In genomic region chr1:41296476-41296875, GRCh38 we compare ENCODE assay signal across 23 cellular contexts.
"Had no signal": no experiment of that assay in that cellular context is flagged by ENCODE, and none has a peak within 500 bp of the region (broad histone marks: within the 10 kb centered on the region; RNA-seq: fewer than 3 reads in every experiment).

No MANE protein-coding gene starts in this region.

- H3K36me3 ChIP-seq: left ventricle myocardium inferior, lower lobe of right lung, prostate gland, sigmoid colon, suprapubic skin, thyroid gland, vagina had no signal

- DNase-seq: cortex of kidney; hypothalamus; immature natural killer cell; islet precursor cell; kidney glomerular epithelial cell; left colon; left ventricle myocardium inferior; lower lobe of right lung; naive thymus-derived CD8-positive, alpha-beta T cell; nephron progenitor cell; nucleus accumbens; right cardiac atrium; sigmoid colon; stimulated activated CD4-positive, alpha-beta T cell treated with anti-CD3 and anti-CD28 coated beads, Interleukin-2, amount 100 ng/mL, for 24 hours; stimulated activated CD4-positive, alpha-beta T cell treated with anti-CD3 and anti-CD28 coated beads, Interleukin-4, amount 100 ng/mL, for 24 hours; thyroid gland; trophoblast cell had no signal

- H3K4me3 ChIP-seq: left ventricle myocardium inferior, lower lobe of right lung, prostate gland, sigmoid colon, suprapubic skin, thyroid gland, vagina had no signal

- H3K27ac Mint-ChIP-seq: naive thymus-derived CD8-positive, alpha-beta T cell; nephron progenitor cell; stimulated activated effector memory CD8-positive, alpha-beta T cell treated with anti-CD3 and anti-CD28 coated beads, Interleukin-12 subunit alpha, Interleukin-12 subunit beta, amount 100 ng/mL, for 72 hours; stimulated activated naive CD8-positive, alpha-beta T cell treated with anti-CD3 and anti-CD28 coated beads, Interleukin-15, Interleukin-2, amounts not matched to agents 100 ng/mL and 50 ng/mL, for 24 hours had no signal

- H3K36me3 Mint-ChIP-seq: naive thymus-derived CD8-positive, alpha-beta T cell; stimulated activated effector memory CD8-positive, alpha-beta T cell treated with anti-CD3 and anti-CD28 coated beads, Interleukin-12 subunit alpha, Interleukin-12 subunit beta, amount 100 ng/mL, for 72 hours had no signal

- ATAC-seq: left colon; lower lobe of right lung; naive thymus-derived CD8-positive, alpha-beta T cell; right cardiac atrium; stimulated activated effector memory CD8-positive, alpha-beta T cell treated with anti-CD3 and anti-CD28 coated beads, Interleukin-12 subunit alpha, Interleukin-12 subunit beta, amount 100 ng/mL, for 72 hours had no signal

- H3K9me3 Mint-ChIP-seq: immature natural killer cell; naive thymus-derived CD8-positive, alpha-beta T cell; nephron progenitor cell; stimulated activated effector memory CD8-positive, alpha-beta T cell treated with anti-CD3 and anti-CD28 coated beads, Interleukin-12 subunit alpha, Interleukin-12 subunit beta, amount 100 ng/mL, for 72 hours; stimulated activated naive CD8-positive, alpha-beta T cell treated with anti-CD3 and anti-CD28 coated beads, Interleukin-15, Interleukin-2, amounts not matched to agents 100 ng/mL and 50 ng/mL, for 24 hours had no signal

- H3K9me3 ChIP-seq: left ventricle myocardium inferior, lower lobe of right lung, prostate gland, sigmoid colon, suprapubic skin, thyroid gland, vagina had no signal

- H3K4me1 ChIP-seq: lower lobe of right lung, prostate gland, suprapubic skin, thyroid gland had no signal

- H3K4me3 Mint-ChIP-seq: immature natural killer cell; naive thymus-derived CD8-positive, alpha-beta T cell; nephron progenitor cell; stimulated activated effector memory CD8-positive, alpha-beta T cell treated with anti-CD3 and anti-CD28 coated beads, Interleukin-12 subunit alpha, Interleukin-12 subunit beta, amount 100 ng/mL, for 72 hours; stimulated activated naive CD8-positive, alpha-beta T cell treated with anti-CD3 and anti-CD28 coated beads, Interleukin-15, Interleukin-2, amounts not matched to agents 100 ng/mL and 50 ng/mL, for 24 hours had no signal

- H3K27ac ChIP-seq: left ventricle myocardium inferior, lower lobe of right lung, prostate gland, sigmoid colon, suprapubic skin, thyroid gland, vagina had no signal

- H3K4me1 Mint-ChIP-seq: immature natural killer cell; naive thymus-derived CD8-positive, alpha-beta T cell; nephron progenitor cell; stimulated activated effector memory CD8-positive, alpha-beta T cell treated with anti-CD3 and anti-CD28 coated beads, Interleukin-12 subunit alpha, Interleukin-12 subunit beta, amount 100 ng/mL, for 72 hours had no signal

- H3K27me3 ChIP-seq: sigmoid colon, thyroid gland, vagina had no signal

- FAIRE-seq: frontal cortex had no signal
